Comparison of ENCODE assay signal across 20 cellular contexts in genomic region chr6:74431873-74432272, GRCh38.
A peak's percentile ranks its signal among the peaks of the same experiment; 100 is the strongest.
DNase-seq lines count a peak whose midpoint lies in the region; ATAC-seq, FAIRE-seq and TF ChIP-seq lines count a peak whose summit lies in the region.
"Had no signal": no experiment of that assay in that cellular context is flagged by ENCODE, and none has a peak within 500 bp of the region (broad histone marks: within the 10 kb centered on the region; RNA-seq: fewer than 3 reads in every experiment).

No MANE protein-coding gene starts in this region.

- no peak overlapping the region for H2BK20ac ChIP-seq in IMR-90 (ENCODE audit: low read depth, low read length)

- H3K4me3 ChIP-seq in IMR-90 (ENCODE audit: insufficient read depth, low read depth, low read length) (no peak overlapping the region), astrocyte (ENCODE audit: insufficient read depth, low read depth, low read length) (no peak overlapping the region)
- no peak overlapping the region for H3K4me3 ChIP-seq in CD8-positive, alpha-beta memory T cell (ENCODE audit: low read length)
- H3K4me3 ChIP-seq: BLaER1 had no signal

- no peaks in the 10 kb centered on the region for H3K4me1 ChIP-seq in IMR-90 (ENCODE audit: control insufficient read depth, insufficient read depth, low read length)
- no peaks in the 10 kb centered on the region for H3K4me1 ChIP-seq in astrocyte (ENCODE audit: insufficient read depth, low read length)
- H3K4me1 ChIP-seq in foreskin keratinocyte = peaks cover 11% of the 10 kb centered on the region
- H3K4me1 ChIP-seq in CD8-positive, alpha-beta memory T cell (ENCODE audit: insufficient read depth, low read length) = no peaks in the 10 kb centered on the region
- H3K4me1 ChIP-seq: BLaER1 had no signal

- no peak for FAIRE-seq in astrocyte (lab: Jason Lieb, UNC)

- WGBS in IMR-90 (ENCODE audit: extremely low coverage in 2 of 2, insufficient read length in 1 of 2), 2 experiments = no CpG with 5 or more reads among the region's 2 CpGs

- H3K56ac ChIP-seq in IMR-90 (ENCODE audit: extremely low read depth, insufficient read depth, low read length) = no peak overlapping the region

- H3K4me1 Mint-ChIP-seq in astrocyte (ENCODE audit: low read depth, unreplicated experiment) = no peaks in the 10 kb centered on the region
- no peaks in the 10 kb centered on the region for H3K4me1 Mint-ChIP-seq in CD8-positive, alpha-beta memory T cell

- no peak overlapping the region for H2BK15ac ChIP-seq in IMR-90 (ENCODE audit: low read depth, low read length)

- BruUV-seq in IMR-90 (replicated peaks; lab: Mats Ljungman, UMichigan) = no TSS peak

- H3K27me3 ChIP-seq in IMR-90 (ENCODE audit: control insufficient read depth, insufficient read depth, low read length) = no peaks in the 10 kb centered on the region
- H3K27me3 ChIP-seq in astrocyte (ENCODE audit: insufficient read depth, low read length) = no peaks in the 10 kb centered on the region
- no peaks in the 10 kb centered on the region for H3K27me3 ChIP-seq in foreskin keratinocyte
- no peaks in the 10 kb centered on the region for H3K27me3 ChIP-seq in CD8-positive, alpha-beta memory T cell (ENCODE audit: insufficient read depth, low read length, poor library complexity, severe bottlenecking)
- H3K27me3 ChIP-seq: BLaER1 had no signal

- H3K9me3 ChIP-seq in IMR-90 (ENCODE audit: control insufficient read depth, insufficient read depth, low read length) (no peaks in the 10 kb centered on the region), astrocyte (ENCODE audit: insufficient read depth, low read depth, low read length) (no peaks in the 10 kb centered on the region)
- H3K9me3 ChIP-seq in CD8-positive, alpha-beta memory T cell (ENCODE audit: low read length) = no peaks in the 10 kb centered on the region
- H3K9me3 ChIP-seq: BLaER1, SK-N-SH had no signal

- in situ Hi-C loops in IMR-90 (cut with MboI; ENCODE audit: low sequenced_read_pairs) = no loop called here

- H3K27ac Mint-ChIP-seq in astrocyte (ENCODE audit: unreplicated experiment) = no peak overlapping the region
- no peak overlapping the region for H3K27ac Mint-ChIP-seq in CD8-positive, alpha-beta memory T cell
- H3K27ac Mint-ChIP-seq: CD8-positive, alpha-beta T cell had no signal

- ATAC-seq in IMR-90 (ENCODE audit: low read depth) (peak; percentile 37; the same call in 1 of the 2 replicates), foreskin keratinocyte (peak; percentile 90), GM21381 (IDR thresholded peaks at IDR 0.05; ENCODE audit: unreplicated experiment) (no peak)
- ATAC-seq: CD8-positive, alpha-beta T cell; HCT116; Panc1 had no signal

- H2BK5ac ChIP-seq in IMR-90 (ENCODE audit: low read depth, low read length, poor library complexity, severe bottlenecking) = no peak overlapping the region

- TF ChIP-seq CTCF in IMR-90 (conservative IDR thresholded peaks at IDR 0.05; ENCODE audit: low read depth, low read length) (no peak), astrocyte (IDR thresholded peaks at IDR 0.05; ENCODE audit: insufficient read depth, low read depth, low read length) (no peak), foreskin keratinocyte (conservative IDR thresholded peaks at IDR 0.05) (no peak)

- no peak for TF ChIP-seq POLR2A in IMR-90 (IDR thresholded peaks at IDR 0.05; ENCODE audit: low read depth, low read length)

- H3K36me3 ChIP-seq in IMR-90 (ENCODE audit: control insufficient read depth, insufficient read depth, low read length) (no peaks in the 10 kb centered on the region), astrocyte (ENCODE audit: insufficient read depth, low read length) (no peaks in the 10 kb centered on the region)
- H3K36me3 ChIP-seq in CD8-positive, alpha-beta memory T cell (ENCODE audit: insufficient read depth, low read length) = no peaks in the 10 kb centered on the region
- H3K36me3 ChIP-seq: BLaER1 had no signal

- intact Hi-C loops in IMR-90 (cut with micrococcal nuclease) = no loop called here

- no peak overlapping the region for H3K4ac ChIP-seq in IMR-90 (ENCODE audit: low read depth, low read length)

- no peak overlapping the region for H3K27ac ChIP-seq in IMR-90 (ENCODE audit: insufficient read depth, low read length)
- H3K27ac ChIP-seq in astrocyte (ENCODE audit: low read depth, low read length) = no peak overlapping the region
- no peak overlapping the region for H3K27ac ChIP-seq in foreskin keratinocyte
- no peak overlapping the region for H3K27ac ChIP-seq in CD8-positive, alpha-beta memory T cell (ENCODE audit: low read depth, low read length)
- H3K27ac ChIP-seq: BLaER1 had no signal

- CTCF ChIA-PET in IMR-90 (lab: Yijun Ruan, JAX) = interaction anchor here (0.6 kb wide), 1 partner anchor 10 kb away, joined by 4 read pairs; no protein-coding TSS in a partner anchor
- CTCF ChIA-PET in CD8-positive, alpha-beta memory T cell (lab: Charles Lee) = no interaction called here

- H2AFZ ChIP-seq in IMR-90 (replicated peaks; ENCODE audit: low read length, poor library complexity) = no peak overlapping the region
- no peak overlapping the region for H2AFZ ChIP-seq in astrocyte (ENCODE audit: low read depth, low read length)

- no peak overlapping the region for H3K4me3 Mint-ChIP-seq in astrocyte (ENCODE audit: unreplicated experiment)
- no peak overlapping the region for H3K4me3 Mint-ChIP-seq in CD8-positive, alpha-beta memory T cell
- H3K4me3 Mint-ChIP-seq: CD8-positive, alpha-beta T cell had no signal

- no peaks in the 10 kb centered on the region for H3K79me1 ChIP-seq in IMR-90 (ENCODE audit: low read depth in 1 of 2, low read length in 2 of 2)

- H3K9ac ChIP-seq in IMR-90 (ENCODE audit: low read depth, low read length) = no peak overlapping the region
- no peak overlapping the region for H3K9ac ChIP-seq in astrocyte (ENCODE audit: low read length)
- H3K9ac ChIP-seq: BLaER1, SK-N-SH had no signal

- no peaks in the 10 kb centered on the region for H4K20me1 ChIP-seq in IMR-90 (ENCODE audit: insufficient read depth, low read length)
- H4K20me1 ChIP-seq in astrocyte (ENCODE audit: insufficient read depth, low read length) = no peaks in the 10 kb centered on the region
- H4K20me1 ChIP-seq: BLaER1 had no signal

- dilution Hi-C loops in IMR-90 (cut with HindIII; ENCODE audit: low sequenced_read_pairs, unreplicated experiment) = no loop called here

- POLR2A ChIA-PET in IMR-90 (lab: Charles Lee; ENCODE audit: unreplicated experiment) = no interaction called here
- POLR2A ChIA-PET in CD8-positive, alpha-beta memory T cell (lab: Charles Lee) = no interaction called here

- no peak overlapping the region for H4K5ac ChIP-seq in IMR-90 (ENCODE audit: low read depth, low read length)

- no peak overlapping the region for H3K23ac ChIP-seq in IMR-90 (ENCODE audit: low read depth, low read length)

- no peaks in the 10 kb centered on the region for H3K79me2 ChIP-seq in astrocyte (ENCODE audit: insufficient read depth, low read length)

- no peak overlapping the region for H3K14ac ChIP-seq in IMR-90 (replicated peaks; ENCODE audit: low read depth, low read length)

- no peaks in the 10 kb centered on the region for H3K27me3 Mint-ChIP-seq in astrocyte (ENCODE audit: low read depth, unreplicated experiment)
- H3K27me3 Mint-ChIP-seq in CD8-positive, alpha-beta memory T cell = no peaks in the 10 kb centered on the region

- peaks cover 3% of the 10 kb centered on the region for H3K9me3 Mint-ChIP-seq in astrocyte (ENCODE audit: unreplicated experiment)
- H3K9me3 Mint-ChIP-seq in CD8-positive, alpha-beta memory T cell = peaks cover 0 to 20% (median 3%) of the 10 kb centered on the region in 5 donors

- no peak for TF ChIP-seq RAD21 in IMR-90 (IDR thresholded peaks at IDR 0.05; ENCODE audit: low read length)

- no peak overlapping the region for H4K8ac ChIP-seq in IMR-90 (ENCODE audit: low read depth in 2 of 2, low read length in 2 of 2)

- H3K4me2 ChIP-seq in IMR-90 (ENCODE audit: low read depth, low read length) (no peak overlapping the region; the same call in 1 of the 2 replicates), astrocyte (ENCODE audit: low read length) (no peak overlapping the region)
- H3K4me2 ChIP-seq: BLaER1, SK-N-SH had no signal

- H2AK9ac ChIP-seq in IMR-90 (replicated peaks; ENCODE audit: low read depth, low read length, poor library complexity) = no peak overlapping the region

- no peak overlapping the region for H4K91ac ChIP-seq in IMR-90 (ENCODE audit: insufficient read depth, low read depth, low read length)

- H2AK5ac ChIP-seq in IMR-90 (ENCODE audit: low read depth, low read length) = no peak overlapping the region

- H3K36me3 Mint-ChIP-seq in astrocyte (ENCODE audit: low read depth, unreplicated experiment) = no peaks in the 10 kb centered on the region
- no peaks in the 10 kb centered on the region for H3K36me3 Mint-ChIP-seq in CD8-positive, alpha-beta memory T cell
- H3K36me3 Mint-ChIP-seq: CD8-positive, alpha-beta T cell had no signal

- H3K9me1 ChIP-seq in IMR-90 (ENCODE audit: insufficient read depth, low read length) = no peaks in the 10 kb centered on the region

- peak; percentile 12 for DNase-seq in EL
- peak; percentile 69 for DNase-seq in IMR-90
- DNase-seq in astrocyte (ENCODE audit: low read depth) = peak; percentile 29
- peak; percentile 13 to 63 for DNase-seq in foreskin keratinocyte
- no peak for DNase-seq in CD8-positive, alpha-beta memory T cell
- DNase-seq in central memory CD4-positive, alpha-beta T cell = no peak
- no peak for DNase-seq in putamen (ENCODE audit: low spot score)
- DNase-seq: CD8-positive, alpha-beta T cell; DMS79 treated with DMSO at 0.1 percent for 48 hours; MM.1S; NCI-H1092 treated with DMSO at 0.1 percent for 48 hours; NCI-H1694; NCI-H2227 treated with DMSO at 0.1 percent for 48 hours; NCI-H524; SHP77; SK-N-SH had no signal

- H3K18ac ChIP-seq in IMR-90 (ENCODE audit: low read depth, low read length) = no peak overlapping the region

- H2BK120ac ChIP-seq in IMR-90 (ENCODE audit: low read depth, low read length) = no peak overlapping the region

TF ChIP-seq in IMR-90, 13 proteins besides CTCF, POLR2A, EP300 and RAD21 (continues in another document):
- TF ChIP-seq FOS (IDR thresholded peaks at IDR 0.05; ENCODE audit: low read depth, low read length) = no peak
- no peak for TF ChIP-seq RCOR1 (IDR thresholded peaks at IDR 0.05; ENCODE audit: insufficient replicate concordance, low read length)
- TF ChIP-seq CEBPB (IDR thresholded peaks at IDR 0.05; ENCODE audit: low read depth, low read length) = no peak
- no peak for TF ChIP-seq NFE2L2 (IDR thresholded peaks at IDR 0.05; ENCODE audit: low read depth, low read length)
- no peak for TF ChIP-seq CHD1 (IDR thresholded peaks at IDR 0.05; ENCODE audit: low read depth, low read length)
- no peak for TF ChIP-seq RFX5 (IDR thresholded peaks at IDR 0.05; ENCODE audit: low read depth, low read length)
- no peak for TF ChIP-seq ELK1 (IDR thresholded peaks at IDR 0.05; ENCODE audit: borderline replicate concordance, low read depth, low read length)

Comparison
In these comparisons a context has a peak if more than half of its experiments do, and no peak if none do; other contexts are left out.
1. DNase-seq: peak in EL (single experiment), IMR-90 (single experiment), astrocyte (single experiment) and foreskin keratinocyte (2 of 2); none in CD8-positive, alpha-beta memory T cell (0 of 5), central memory CD4-positive, alpha-beta T cell (single experiment) and putamen (single experiment).